21 cellular contexts compared by ENCODE assay signal in genomic region chr15:42730536-42730935, GRCh38.
"Had no signal": no experiment of that assay in that cellular context is flagged by ENCODE, and none has a peak within 500 bp of the region (broad histone marks: within the 10 kb centered on the region; RNA-seq: fewer than 3 reads in every experiment).

No MANE protein-coding gene starts in this region.

- H3K27ac ChIP-seq: left ventricle myocardium inferior, lower lobe of right lung, neutrophil, psoas muscle, skin epidermis, spleen, thoracic aorta, tibial nerve, upper lobe of left lung had no signal

- H3K4me3 Mint-ChIP-seq: immature natural killer cell; natural killer cell; stimulated activated naive B cell treated with anti-CD40 and anti-IgM and Interleukin-4, amounts not matched to agents 10 μg/mL and 1 μg/mL and 100 μg/mL, for 72 hours; stimulated activated naive CD8-positive, alpha-beta T cell treated with anti-CD3 and anti-CD28 coated beads, Interleukin-15, Interleukin-2, amounts not matched to agents 100 ng/mL and 50 ng/mL, for 24 hours had no signal

- DNase-seq: dorsolateral prefrontal cortex; effector CD4-positive, alpha-beta T cell; hypothalamus; immature natural killer cell; islet precursor cell; kidney glomerular epithelial cell; left colon; left ventricle myocardium inferior; lower lobe of right lung; natural killer cell; psoas muscle; right cardiac atrium; spleen; stimulated activated naive B cell treated with anti-CD40 and anti-IgM and Interleukin-4, amounts not matched to agents 10 μg/mL and 1 μg/mL and 100 μg/mL, for 72 hours had no signal

- H3K27me3 Mint-ChIP-seq: stimulated activated naive B cell treated with anti-CD40 and anti-IgM and Interleukin-4, amounts not matched to agents 10 μg/mL and 1 μg/mL and 100 μg/mL, for 72 hours; stimulated activated naive CD8-positive, alpha-beta T cell treated with anti-CD3 and anti-CD28 coated beads, Interleukin-15, Interleukin-2, amounts not matched to agents 100 ng/mL and 50 ng/mL, for 24 hours had no signal

- ATAC-seq: left colon; lower lobe of right lung; natural killer cell; psoas muscle; right cardiac atrium; stimulated activated naive B cell treated with anti-CD40 and anti-IgM and Interleukin-4, amounts not matched to agents 10 μg/mL and 1 μg/mL and 100 μg/mL, for 72 hours had no signal

- H3K27me3 ChIP-seq: dorsolateral prefrontal cortex, neutrophil, spleen, tibial nerve, upper lobe of left lung had no signal

- H3K4me3 ChIP-seq: dorsolateral prefrontal cortex, left ventricle myocardium inferior, lower lobe of right lung, psoas muscle, skin epidermis, spleen, thoracic aorta, tibial nerve, upper lobe of left lung had no signal

- H3K9me3 ChIP-seq: left ventricle myocardium inferior, lower lobe of right lung, neutrophil, psoas muscle, spleen, thoracic aorta, tibial nerve, upper lobe of left lung had no signal

- H3K9me3 Mint-ChIP-seq: immature natural killer cell; natural killer cell; neural crest cell; stimulated activated naive B cell treated with anti-CD40 and anti-IgM and Interleukin-4, amounts not matched to agents 10 μg/mL and 1 μg/mL and 100 μg/mL, for 72 hours; stimulated activated naive CD8-positive, alpha-beta T cell treated with anti-CD3 and anti-CD28 coated beads, Interleukin-15, Interleukin-2, amounts not matched to agents 100 ng/mL and 50 ng/mL, for 24 hours had no signal

- H3K27ac Mint-ChIP-seq: natural killer cell; stimulated activated naive B cell treated with anti-CD40 and anti-IgM and Interleukin-4, amounts not matched to agents 10 μg/mL and 1 μg/mL and 100 μg/mL, for 72 hours; stimulated activated naive CD8-positive, alpha-beta T cell treated with anti-CD3 and anti-CD28 coated beads, Interleukin-15, Interleukin-2, amounts not matched to agents 100 ng/mL and 50 ng/mL, for 24 hours had no signal
